ENCODE assay signal across 28 cellular contexts in the genomic region with DNA sequence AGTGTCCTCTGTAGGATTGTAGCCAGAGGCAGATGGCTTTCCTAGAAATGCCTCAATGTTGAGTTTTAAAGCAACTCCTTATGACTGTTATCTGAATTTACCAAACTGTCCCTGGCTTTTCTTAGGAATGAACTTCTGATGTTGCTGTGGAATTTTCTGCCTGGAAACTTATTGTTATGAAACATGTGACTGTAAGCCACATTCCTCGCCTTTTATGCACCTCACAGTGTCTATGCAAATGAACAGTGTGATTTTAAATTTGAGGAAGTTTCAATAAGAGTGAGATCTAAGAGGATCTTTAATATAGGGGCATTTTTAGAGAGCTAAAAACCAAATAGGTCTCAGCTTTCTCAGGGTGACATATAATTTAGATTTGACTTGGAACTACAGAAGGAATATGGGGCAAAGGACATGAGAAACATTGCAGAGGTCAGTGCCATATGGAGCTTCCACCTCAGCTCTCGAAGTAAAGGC. TPM values are rescaled to one million over a fixed set of nuclear protein-coding genes. Genes with fewer than 3 reads are reported as not detected.
DNase-seq lines count a peak whose midpoint lies in the region; ATAC-seq, FAIRE-seq and TF ChIP-seq lines count a peak whose summit lies in the region.
"Had no signal": no experiment of that assay in that cellular context is flagged by ENCODE, and none has a peak within 500 bp of the region (broad histone marks: within the 10 kb centered on the region; RNA-seq: fewer than 3 reads in every experiment).

No MANE protein-coding gene starts in this region.

- POLR2A ChIA-PET in CD4-positive, alpha-beta T cell (lab: Charles Lee) = interaction anchor here (0.6 to 2.7 kb wide), 10 partner anchors 21 to 779 kb away, joined by 3 to 13 read pairs (median 4); partner anchors contain the start of genes CEP43 and RNASET2
- POLR2A ChIA-PET in GM12878 (lab: Charles Lee) = interaction anchor here (1.7 to 14.7 kb wide), 5 partner anchors 9 to 31 kb away, joined by 4 to 279 read pairs (median 22); no protein-coding TSS in a partner anchor

- no TSS peak for BruUV-seq in GM12878 (replicated peaks; lab: Mats Ljungman, UMichigan)

- H3K79me2 ChIP-seq in GM12878 (ENCODE audit: control insufficient read depth, insufficient read depth, low read length) (peaks cover 7% of the 10 kb centered on the region; the same call in 1 of the 2 replicates), trophoblast cell (ENCODE audit: control insufficient read depth, insufficient read depth, low read length, poor library complexity) (no peaks in the 10 kb centered on the region)

- intact Hi-C loops in CD4-positive, alpha-beta T cell (cut with DNase I, micrococcal nuclease) = loop anchor here in 1 of 2 experiments (5.0 kb wide), 1 partner anchor 123 kb away; the partner anchor contains the start of gene CEP43
- intact Hi-C loops in GM12878 (cut with micrococcal nuclease; ENCODE audit: unreplicated experiment) = loop anchor here (5.0 to 10.0 kb wide), 2 partner anchors 123 to 166 kb away; partner anchors contain the start of genes CEP43 and RNASET2
- intact Hi-C loops in left ventricle myocardium inferior (cut with micrococcal nuclease) = no loop called here

- no peak overlapping the region for H2AFZ ChIP-seq in GM12878 (ENCODE audit: control insufficient read depth, low read depth, low read length)
- H2AFZ ChIP-seq in trophoblast cell (ENCODE audit: insufficient read depth, low read length, poor library complexity) = no peak overlapping the region

- no peak overlapping the region for H3K18ac ChIP-seq in trophoblast cell (ENCODE audit: low read length)

- no peaks in the 10 kb centered on the region for H3K36me3 ChIP-seq in GM12878 (ENCODE audit: control insufficient read depth in 2 of 2, insufficient read depth in 2 of 2, low read length in 1 of 2)
- H3K36me3 ChIP-seq in trophoblast cell (ENCODE audit: control insufficient read depth in 1 of 2, insufficient read depth in 2 of 2, low read length in 2 of 2) = no peaks in the 10 kb centered on the region
- H3K36me3 ChIP-seq in left ventricle myocardium inferior = no peaks in the 10 kb centered on the region
- H3K36me3 ChIP-seq: suprapubic skin had no signal

- H3K23ac ChIP-seq in trophoblast cell (ENCODE audit: low read length) = no peak overlapping the region

- H3K27ac Mint-ChIP-seq in CD4-positive, alpha-beta T cell = peak overlapping the region; percentile 95
- H3K27ac Mint-ChIP-seq: activated T-cell treated with anti-CD3 and anti-CD28 coated beads, Interleukin-2, amount 50 U/mL, for 72 hours; mesothelial cell of epicardium had no signal

- H4K12ac ChIP-seq in trophoblast cell (ENCODE audit: low read depth, low read length) = no peak overlapping the region

- 0 out of 2 replicates have a peak overlapping the region, but pooled peaks have one; percentile 56 for H3K9ac ChIP-seq in GM12878 (ENCODE audit: control insufficient read depth, insufficient read depth, low read length)
- no peak overlapping the region for H3K9ac ChIP-seq in trophoblast cell (ENCODE audit: low read length)

- no peaks in the 10 kb centered on the region for H4K20me1 ChIP-seq in GM12878 (ENCODE audit: control insufficient read depth, insufficient read depth)

- H3K27ac ChIP-seq in CD4-positive, alpha-beta T cell (ENCODE audit: low read depth, low read length) = peak overlapping the region; percentile 51
- peak overlapping the region; percentile 66; the same call in 1 of the 2 replicates for H3K27ac ChIP-seq in GM12878 (ENCODE audit: control insufficient read depth, insufficient read depth)
- H3K27ac ChIP-seq in trophoblast cell (ENCODE audit: low read depth, low read length) = no peak overlapping the region
- no peak overlapping the region for H3K27ac ChIP-seq in left ventricle myocardium inferior (replicated peaks)
- H3K27ac ChIP-seq: coronary artery, epithelial cell of prostate, foreskin keratinocyte, suprapubic skin, VCaP had no signal

- no peak for TF ChIP-seq CTCF in CD4-positive, alpha-beta T cell (IDR thresholded peaks at IDR 0.05)
- no peak for TF ChIP-seq CTCF in GM12878 (IDR thresholded peaks at IDR 0.05 in 2 of 3, conservative IDR thresholded peaks at IDR 0.05 in 1 of 3; ENCODE audit: control insufficient read depth in 2 of 3, extremely low read depth in 1 of 3, insufficient read depth in 1 of 3, low read depth in 3 of 3, low read length in 3 of 3)
- no peak for TF ChIP-seq CTCF in left ventricle myocardium inferior (IDR thresholded peaks at IDR 0.05; ENCODE audit: borderline replicate concordance)

- no peak for TF ChIP-seq EP300 in GM12878 (IDR thresholded peaks at IDR 0.05; ENCODE audit: borderline replicate concordance in 1 of 2, control insufficient read depth in 1 of 2, low read depth in 2 of 2, low read length in 2 of 2)

- no peaks in the 10 kb centered on the region for H3K9me3 ChIP-seq in CD4-positive, alpha-beta T cell (ENCODE audit: control insufficient read depth, low read length)
- no peaks in the 10 kb centered on the region; the same call in 2 of the 3 replicates for H3K9me3 ChIP-seq in GM12878 (replicated peaks; ENCODE audit: control insufficient read depth, insufficient read depth, low read length)
- peaks cover 2% of the 10 kb centered on the region for H3K9me3 ChIP-seq in trophoblast cell (ENCODE audit: insufficient read depth, low read depth, low read length)
- H3K9me3 ChIP-seq in left ventricle myocardium inferior (replicated peaks) = no peaks in the 10 kb centered on the region
- H3K9me3 ChIP-seq: suprapubic skin had no signal

- no peaks in the 10 kb centered on the region for H3K27me3 ChIP-seq in CD4-positive, alpha-beta T cell (ENCODE audit: control insufficient read depth, insufficient read depth, low read length)
- no peaks in the 10 kb centered on the region for H3K27me3 ChIP-seq in GM12878 (replicated peaks in 1 of 2; ENCODE audit: control insufficient read depth in 2 of 2, insufficient read depth in 2 of 2, low read length in 1 of 2)
- H3K27me3 ChIP-seq in trophoblast cell (ENCODE audit: insufficient read depth, low read length) = no peaks in the 10 kb centered on the region
- H3K27me3 ChIP-seq in left ventricle myocardium inferior (ENCODE audit: low read depth) = peaks cover 74% of the 10 kb centered on the region

- FAIRE-seq in GM12892 (lab: Jason Lieb, UNC) (peak; percentile 90), GM12878 (lab: Jason Lieb, UNC) (no peak)
- FAIRE-seq: H54, HTR-8/SVneo had no signal

- H2BK120ac ChIP-seq in trophoblast cell (ENCODE audit: insufficient read depth, low read length, poor library complexity) = no peak overlapping the region

- H3K4me1 ChIP-seq in GM12878 (ENCODE audit: control insufficient read depth, insufficient read depth, low read length) (peaks cover 65% of the 10 kb centered on the region), trophoblast cell (ENCODE audit: control insufficient read depth in 1 of 2, insufficient read depth in 2 of 2, low read length in 2 of 2) (peaks cover 5 to 8% of the 10 kb centered on the region in 2 experiments), left ventricle myocardium inferior (peaks cover 3% of the 10 kb centered on the region)
- H3K4me1 ChIP-seq: foreskin keratinocyte had no signal

- H3K4me1 Mint-ChIP-seq in CD4-positive, alpha-beta T cell (ENCODE audit: low read depth) = peaks cover 62% of the 10 kb centered on the region

- ATAC-seq in CD4-positive, alpha-beta T cell (ENCODE audit: poor library complexity) = no peak
- no peak for ATAC-seq in GM12878
- no peak for ATAC-seq in HG02970 (IDR thresholded peaks at IDR 0.05; ENCODE audit: low FRiP score, unreplicated experiment)
- ATAC-seq: foreskin keratinocyte, left cardiac atrium, PC-3 had no signal

- no peak overlapping the region for H2AK5ac ChIP-seq in trophoblast cell (ENCODE audit: low read length)

- H4K91ac ChIP-seq in trophoblast cell (ENCODE audit: low read depth, low read length) = no peak overlapping the region

- H3K27me3 Mint-ChIP-seq in CD4-positive, alpha-beta T cell = no peaks in the 10 kb centered on the region

- H3K4me3 Mint-ChIP-seq in CD4-positive, alpha-beta T cell = peak overlapping the region; percentile 0
- H3K4me3 Mint-ChIP-seq: mesothelial cell of epicardium had no signal

- no peak overlapping the region for H2BK12ac ChIP-seq in trophoblast cell (ENCODE audit: low read length)

- no peak for DNase-seq in CD4-positive, alpha-beta T cell
- DNase-seq in GM12892 (ENCODE audit: insufficient read length) (no peak), GM12878 (ENCODE audit: low read depth, low spot score) (no peak), trophoblast cell (peak; percentile 25 to 68), left ventricle myocardium inferior (no peak), NK-92 (lab: John Stamatoyannopoulos, UW; ENCODE audit: unreplicated experiment) (no peak)
- DNase-seq: activated CD4-positive, alpha-beta T cell treated with anti-CD3 and anti-CD28 coated beads, Interleukin-2, amount 50 U/mL, for 4 hours; activated naive CD8-positive, alpha-beta T cell treated with anti-CD3 and anti-CD28 coated beads, Interleukin-2, amount 10 ng/mL, durations not matched to agents 7 days and 5 days; activated T-cell treated with anti-CD3 and anti-CD28 coated beads, Interleukin-2, amount 50 U/mL, for 72 hours; foreskin keratinocyte; GDM1; left cardiac atrium; NCI-H1436; NCI-H2171; NCI-H526 treated with DMSO at 0.1 percent for 48 hours; PC-3; stimulated activated CD4-positive, alpha-beta T cell treated with anti-CD3 and anti-CD28 coated beads, Interleukin-4, amount 100 ng/mL, for 4 hours; T-helper 2 cell had no signal

- in situ Hi-C loops in GM12878 (cut with MboI) = no loop called here

- peak overlapping the region; percentile 81 for H3K4me2 ChIP-seq in GM12878 (ENCODE audit: control insufficient read depth, insufficient read depth)
- H3K4me2 ChIP-seq in trophoblast cell (ENCODE audit: low read length) = no peak overlapping the region

- H3K79me1 ChIP-seq in trophoblast cell (ENCODE audit: low read length) = peaks cover 4% of the 10 kb centered on the region

- RAD21 ChIA-PET in GM12878 (lab: Charles Lee; ENCODE audit: unreplicated experiment) = interaction anchor here (0.8 to 8.3 kb wide), 9 partner anchors 10 to 123 kb away, joined by 3 to 231 read pairs (median 14); partner anchors contain the start of gene CEP43

- H3K4ac ChIP-seq in trophoblast cell (ENCODE audit: low read depth, low read length) = no peak overlapping the region

- no peak overlapping the region for H4K8ac ChIP-seq in trophoblast cell (ENCODE audit: low read depth, low read length)

- H3K36me3 Mint-ChIP-seq in CD4-positive, alpha-beta T cell (ENCODE audit: low read depth) = no peaks in the 10 kb centered on the region
- H3K36me3 Mint-ChIP-seq: activated naive CD8-positive, alpha-beta T cell treated with anti-CD3 and anti-CD28 coated beads, Interleukin-2, amount 10 ng/mL, durations not matched to agents 7 days and 5 days; mesothelial cell of epicardium had no signal

- SMC1A ChIA-PET in GM12878 (lab: Charles Lee; ENCODE audit: uncharacterized antibody, unreplicated experiment) = interaction anchor here (0.8 to 21.7 kb wide), 11 partner anchors 9 to 131 kb away, joined by 3 to 542 read pairs (median 4); partner anchors contain the start of gene CEP43

- no peak for TF ChIP-seq RAD21 in GM12878 (IDR thresholded peaks at IDR 0.05; ENCODE audit: insufficient read depth, low read depth, low read length)

- CTCF ChIA-PET in CD4-positive, alpha-beta T cell (lab: Charles Lee) = interaction anchor here (0.6 to 1.8 kb wide), 4 partner anchors 10 to 155 kb away, joined by 3 to 6 read pairs (median 6); no protein-coding TSS in a partner anchor
- CTCF ChIA-PET in GM12878 (lab: Yijun Ruan, JAX) = interaction anchor here (0.7 to 8.1 kb wide), 9 partner anchors 9 to 332 kb away, joined by 3 to 129 read pairs (median 13); partner anchors contain the start of gene CEP43

- H3K4me3 ChIP-seq in GM12878 (0 out of 2 replicates have a peak overlapping the region, but pooled peaks have one; percentile 60), trophoblast cell (ENCODE audit: low read depth, low read length) (no peak overlapping the region), left ventricle myocardium inferior (no peak overlapping the region)
- H3K4me3 ChIP-seq: coronary artery, suprapubic skin had no signal

- no peaks in the 10 kb centered on the region for H3K9me3 Mint-ChIP-seq in CD4-positive, alpha-beta T cell
- H3K9me3 Mint-ChIP-seq: activated naive CD8-positive, alpha-beta T cell treated with anti-CD3 and anti-CD28 coated beads, Interleukin-2, amount 10 ng/mL, durations not matched to agents 7 days and 5 days; mesothelial cell of epicardium had no signal

- no peak for TF ChIP-seq POLR2A in GM12892 (IDR thresholded peaks at IDR 0.05; ENCODE audit: low read depth, low read length)
- no peak for TF ChIP-seq POLR2A in GM12878 (IDR thresholded peaks at IDR 0.05; ENCODE audit: low read depth, low read length)

- 50% methylated on average over 2 of the region's 2 CpGs for WGBS in GM12878 (ENCODE audit: insufficient coverage, insufficient replicate concordance, low lambda C conversion rate, missing lambda C conversion rate)
- no CpG with 5 or more reads among the region's 2 CpGs for WGBS in trophoblast cell (ENCODE audit: extremely low coverage, insufficient coverage, insufficient read length)

- no peak overlapping the region for H3K14ac ChIP-seq in trophoblast cell (ENCODE audit: low read length)

- H2BK5ac ChIP-seq in trophoblast cell (ENCODE audit: low read depth, low read length, poor library complexity) = no peak overlapping the region

RNA-seq across cellular contexts. Expression of gene CCR6, which starts 2.3 kb away (rescaled TPM):
- total RNA-seq in CD4-positive, alpha-beta T cell = 10 to 100 TPM; 13.6 to 15.9 TPM
- polyA plus RNA-seq in GM12892 (2012; ENCODE audit: missing spikeins) = 3.4 TPM
- total RNA-seq in GM12878 (2013; cell fraction: nucleolus; rRNA removed) = 2.4 and 2.7 TPM in 2 replicates
- total RNA-seq in GM12878 (2014; rRNA removed) (7.2 and 7.6 TPM in 2 replicates), GM12878 (2014; rRNA removed; fragmentation: Illumina TruSeq; extraction: Trizol) (6.6 and 7.5 TPM in 2 replicates), GM12878 (2021) (5.6 and 7.3 TPM in 2 replicates), left ventricle myocardium inferior (not detected)
- 2.3 TPM for polyA plus RNA-seq in GM12878 (2011; ENCODE audit: low read depth)
- polyA plus RNA-seq in GM12878 (2011; rRNA removed) (5.6 and 7.0 TPM in 2 replicates), GM12878 (2014; fragmentation: Illumina TruSeq; extraction: Trizol) (7.6 and 8.1 TPM in 2 replicates), GM12878 (2014; fragmentation: Nextera tagmentation; extraction: Ambion mirVana) (1 to 10 TPM; 5.5 to 6.8 TPM), GM12878 (2014; rRNA removed) (4.8 and 5.6 TPM in 2 replicates), GM12878 (2016; fragmentation: Nextera tagmentation; extraction: Ambion mirVana) (1 to 10 TPM; 2.2 to 3.3 TPM)
- polyA plus RNA-seq in GM12878 (2011; cell fraction: cytosol; rRNA removed) = 7.5 and 7.6 TPM in 2 replicates
- 0.67 and 1.7 TPM in 2 replicates for polyA plus RNA-seq in GM12878 (2011; cell fraction: nucleus; rRNA removed)
- 1.9 and 3.1 TPM in 2 replicates for polyA plus RNA-seq in GM12878 (2012)
- polyA minus RNA-seq in GM12878 (2011; rRNA and poly(A)+ RNA removed) = 12.6 and 15.8 TPM in 2 replicates
- 1.1 and 2.7 TPM in 2 replicates for polyA minus RNA-seq in GM12878 (2011; cell fraction: cytosol; rRNA and poly(A)+ RNA removed)
- polyA minus RNA-seq in GM12878 (2011; cell fraction: nucleus; rRNA and poly(A)+ RNA removed) = 0.73 and 1.3 TPM in 2 replicates
- not detected in 2 replicates for polyA plus RNA-seq in trophoblast cell (2013)
- total RNA-seq: foreskin keratinocyte, left cardiac atrium, LHCN-M2, mesothelial cell of epicardium, PC-3, pulmonary artery endothelial cell had no signal
- polyA plus RNA-seq: foreskin keratinocyte had no signal

RNA-seq across cellular contexts. Expression of gene GPR31, which starts 37.2 kb away (rescaled TPM):
- total RNA-seq in CD4-positive, alpha-beta T cell = not detected
- polyA plus RNA-seq in GM12892 (2012; ENCODE audit: missing spikeins) = not detected
- total RNA-seq in GM12878 (2013; cell fraction: nucleolus; rRNA removed) = not detected in 2 replicates
- total RNA-seq in GM12878 (2014; rRNA removed) = not detected in 2 replicates
- not detected in 2 replicates for total RNA-seq in GM12878 (2014; rRNA removed; fragmentation: Illumina TruSeq; extraction: Trizol)
- total RNA-seq in GM12878 (2021) = not detected in 2 replicates
- polyA plus RNA-seq in GM12878 (2011; ENCODE audit: low read depth) = not detected
- not detected in 2 replicates for polyA plus RNA-seq in GM12878 (2011; rRNA removed)
- polyA plus RNA-seq in GM12878 (2011; cell fraction: cytosol; rRNA removed) = not detected in 2 replicates
- not detected in 2 replicates for polyA plus RNA-seq in GM12878 (2011; cell fraction: nucleus; rRNA removed)
- not detected in 2 replicates for polyA plus RNA-seq in GM12878 (2012)
- polyA plus RNA-seq in GM12878 (2014; fragmentation: Illumina TruSeq; extraction: Trizol) = not detected in 2 replicates
- polyA plus RNA-seq in GM12878 (2014; fragmentation: Nextera tagmentation; extraction: Ambion mirVana) = not detected
- polyA plus RNA-seq in GM12878 (2014; rRNA removed) = not detected in 2 replicates
- polyA plus RNA-seq in GM12878 (2016; fragmentation: Nextera tagmentation; extraction: Ambion mirVana) = not detected
- polyA minus RNA-seq in GM12878 (2011; rRNA and poly(A)+ RNA removed) = not detected in 2 replicates
- not detected in 2 replicates for polyA minus RNA-seq in GM12878 (2011; cell fraction: cytosol; rRNA and poly(A)+ RNA removed)
- polyA minus RNA-seq in GM12878 (2011; cell fraction: nucleus; rRNA and poly(A)+ RNA removed) = not detected in 2 replicates
- not detected in 2 replicates for polyA plus RNA-seq in trophoblast cell (2013)
- not detected for total RNA-seq in left ventricle myocardium inferior
- total RNA-seq: activated naive CD8-positive, alpha-beta T cell treated with anti-CD3 and anti-CD28 coated beads, Interleukin-2, amount 10 ng/mL, durations not matched to agents 7 days and 5 days; activated T-cell treated with anti-CD3 and anti-CD28 coated beads, Interleukin-2, amount 50 U/mL, for 72 hours; foreskin keratinocyte; left cardiac atrium; LHCN-M2; mesothelial cell of epicardium; PC-3; pulmonary artery endothelial cell; suprapubic skin had no signal
- polyA plus RNA-seq: foreskin keratinocyte had no signal

Comparison
In these comparisons a context has a peak if more than half of its experiments do, and no peak if none do; other contexts are left out.
1. DNase-seq: peak in trophoblast cell (2 of 2); none in CD4-positive, alpha-beta T cell (0 of 10), GM12892 (single experiment), GM12878 (single experiment), left ventricle myocardium inferior (single experiment) and NK-92 (single experiment).
2. H3K27ac ChIP-seq: peak in CD4-positive, alpha-beta T cell (single experiment) and GM12878 (single experiment); none in trophoblast cell (single experiment) and left ventricle myocardium inferior (single experiment).